Comparison of ENCODE assay signal across 1 cellular context in genomic region chr5:179858586-179859427, GRCh38.
TF ChIP-seq lines count a peak whose summit lies in the region.

Gene MRNIP (minus strand): TSS chr5:179858817. CDS start chr5:179858796, 21 bp downstream.

TF ChIP-seq in K562, 482 proteins besides CTCF, POLR2A, EP300 and RAD21 (continued from another document and continues in another):
- TF ChIP-seq ZNF318 (IDR thresholded peaks at IDR 0.05; ENCODE audit: borderline replicate concordance in 1 of 2, low read depth in 1 of 2) = no peak
- TF ChIP-seq ZNF561 (CRISPR knock-in tag; conservative IDR thresholded peaks at IDR 0.05) = no peak
- TF ChIP-seq RREB1 (CRISPR knock-in tag; IDR thresholded peaks at IDR 0.05) = no peak
- TF ChIP-seq ID3 (CRISPR knock-in tag; IDR thresholded peaks at IDR 0.05) = no peak
- 0 out of 2 replicates have a peak, but pooled peaks have one; percentile 16 for TF ChIP-seq ID3 (tag; IDR thresholded peaks at IDR 0.05)
- TF ChIP-seq PHB2 (IDR thresholded peaks at IDR 0.05; ENCODE audit: low read depth) = no peak
- no peak for TF ChIP-seq MEF2D (tag; conservative IDR thresholded peaks at IDR 0.05; ENCODE audit: low read depth)
- 0 out of 2 replicates have a peak, but pooled peaks have one; percentile 19 for TF ChIP-seq E2F1 (CRISPR knock-in tag; IDR thresholded peaks at IDR 0.05)
- no peak for TF ChIP-seq ZNF551 (CRISPR knock-in tag; IDR thresholded peaks at IDR 0.05)
- TF ChIP-seq NCOA6 (IDR thresholded peaks at IDR 0.05) = no peak
- TF ChIP-seq HDGF (IDR thresholded peaks at IDR 0.05) = 0 out of 2 replicates have a peak, but pooled peaks have one; percentile 59
- TF ChIP-seq MCM3 (IDR thresholded peaks at IDR 0.05) = no peak
- no peak for TF ChIP-seq KAT7 (CRISPR knock-in tag; IDR thresholded peaks at IDR 0.05; ENCODE audit: borderline replicate concordance)
- peak in 1 of 2 experiments; percentile 63; a peak in 1 of 4 replicates for TF ChIP-seq SRF (CRISPR knock-in tag; IDR thresholded peaks at IDR 0.05)
- no peak for TF ChIP-seq CBX5 (IDR thresholded peaks at IDR 0.05; ENCODE audit: borderline replicate concordance, low read depth)
- TF ChIP-seq ZNF609 (CRISPR knock-in tag; IDR thresholded peaks at IDR 0.05; ENCODE audit: borderline replicate concordance) = no peak
- TF ChIP-seq ZNF583 (CRISPR knock-in tag; IDR thresholded peaks at IDR 0.05) = no peak
- TF ChIP-seq PRDM10 (IDR thresholded peaks at IDR 0.05; ENCODE audit: partially characterized antibody) = peak; percentile 5
- no peak for TF ChIP-seq BRF2 (IDR thresholded peaks at IDR 0.05; ENCODE audit: borderline replicate concordance, insufficient read depth, insufficient read length)
- TF ChIP-seq HNRNPK (IDR thresholded peaks at IDR 0.05; ENCODE audit: low read depth, low read length, poor library complexity, severe bottlenecking) = no peak
- no peak for TF ChIP-seq ZNF24 (IDR thresholded peaks at IDR 0.05)
- no peak for TF ChIP-seq IRF1 (CRISPR knock-in tag; IDR thresholded peaks at IDR 0.05; ENCODE audit: borderline replicate concordance)
- TF ChIP-seq ZNF175 (CRISPR knock-in tag; IDR thresholded peaks at IDR 0.05; ENCODE audit: low read depth) = no peak
- TF ChIP-seq DMBX1 (CRISPR knock-in tag; IDR thresholded peaks at IDR 0.05; ENCODE audit: borderline replicate concordance) = no peak
- TF ChIP-seq CBFB (CRISPR knock-in tag; IDR thresholded peaks at IDR 0.05) = no peak
- TF ChIP-seq HCFC1 (IDR thresholded peaks at IDR 0.05; ENCODE audit: low read depth, low read length) = peak; percentile 20; the same call in 1 of the 2 replicates
